In genomic region chr1:154433161-154433681, GRCh38 we compare ENCODE assay signal across 11 cellular contexts. TPM values are rescaled to one million over a fixed set of nuclear protein-coding genes. Genes with fewer than 3 reads are reported as not detected.
DNase-seq lines count a peak whose midpoint lies in the region; ATAC-seq and TF ChIP-seq lines count a peak whose summit lies in the region.
"Had no signal": no experiment of that assay in that cellular context is flagged by ENCODE, and none has a peak within 500 bp of the region (broad histone marks: within the 10 kb centered on the region; RNA-seq: fewer than 3 reads in every experiment).

No MANE protein-coding gene starts in this region.

- DNase-seq in CD4-positive, alpha-beta T cell = peak in 4 of 10 experiments; percentile 22 to 43 (median 32)
- peak; percentile 83 to 95 for DNase-seq in PC-9
- DNase-seq in colonic mucosa = no peak
- DNase-seq in psoas muscle = peak; percentile 49 to 74
- DNase-seq in dedifferentiated amniotic fluid mesenchymal stem cell (ENCODE audit: extremely low spot score) = no peak
- DNase-seq in RKO (ENCODE audit: low spot score) = no peak
- DNase-seq: NCI-H748 treated with DMSO at 0.1 percent for 48 hours, occipital lobe had no signal

- no peaks in the 10 kb centered on the region for H3K9me2 ChIP-seq in PC-9 (ENCODE audit: insufficient read depth)

- H3K36me3 Mint-ChIP-seq in CD4-positive, alpha-beta T cell (ENCODE audit: low read depth) = peaks cover 94% of the 10 kb centered on the region

- H3K27ac ChIP-seq in CD4-positive, alpha-beta T cell (ENCODE audit: low read depth, low read length) = peak overlapping the region; percentile 55
- H3K27ac ChIP-seq in PC-9 = peak overlapping the region; percentile 55
- H3K27ac ChIP-seq in colonic mucosa = peak overlapping the region; percentile 52
- peak overlapping the region; percentile 81 for H3K27ac ChIP-seq in psoas muscle

- peak; percentile 50 for ATAC-seq in CD4-positive, alpha-beta T cell (ENCODE audit: poor library complexity)
- ATAC-seq in psoas muscle = peak; percentile 46 to 60 (median 56)
- no peak for ATAC-seq in HG02571 (IDR thresholded peaks at IDR 0.05; ENCODE audit: unreplicated experiment)
- ATAC-seq in GM19463 (IDR thresholded peaks at IDR 0.05; ENCODE audit: unreplicated experiment) = no peak

- H2AFZ ChIP-seq in PC-9 = no peak overlapping the region

- peaks cover 41% of the 10 kb centered on the region for H3F3A ChIP-seq in PC-9 (ENCODE audit: insufficient read depth, low read depth)

- H3K4me1 ChIP-seq in PC-9 (replicated peaks; ENCODE audit: insufficient read depth) (peaks cover 27% of the 10 kb centered on the region), colonic mucosa (peaks cover 13% of the 10 kb centered on the region), psoas muscle (peaks cover 51% of the 10 kb centered on the region)

- peak overlapping the region; percentile 36 for H3K4me2 ChIP-seq in PC-9

- H3K9ac ChIP-seq in colonic mucosa (ENCODE audit: low read depth in 2 of 2, low read length in 2 of 2) = peak overlapping the region in 1 of 2 donors; percentile 1

- intact Hi-C loops in CD4-positive, alpha-beta T cell (cut with DNase I, micrococcal nuclease) = no loop called here
- intact Hi-C loops in PC-9 (cut with micrococcal nuclease; ENCODE audit: unreplicated experiment) = loop anchor here (1.0 to 10.0 kb wide), 3 partner anchors 15 to 78 kb away; partner anchors contain the start of gene IL6R
- intact Hi-C loops in colonic mucosa (cut with DNase I) = no loop called here
- intact Hi-C loops in psoas muscle (cut with DNase I) = no loop called here

- no peaks in the 10 kb centered on the region for H3K36me3 ChIP-seq in PC-9 (ENCODE audit: low read depth)
- no peaks in the 10 kb centered on the region for H3K36me3 ChIP-seq in colonic mucosa
- H3K36me3 ChIP-seq in psoas muscle (ENCODE audit: insufficient read depth in 1 of 2, low read depth in 1 of 2) = peaks cover 0 to 95% of the 10 kb centered on the region in 2 donors
- H3K36me3 ChIP-seq: thoracic aorta had no signal

- WGBS in psoas muscle, 3 donors = 75 to 89% (median 77%) methylated on average over 8 of the region's 8 CpGs

- CTCF ChIA-PET in CD4-positive, alpha-beta T cell (lab: Charles Lee) = interaction anchor here (0.6 kb wide), 1 partner anchor 57 kb away, joined by 3 read pairs; no protein-coding TSS in a partner anchor
- CTCF ChIA-PET in PC-9 (lab: Charles Lee) = interaction anchor here (0.5 kb wide), 1 partner anchor 359 kb away, joined by 3 read pairs; no protein-coding TSS in a partner anchor

- H3K4me1 Mint-ChIP-seq in CD4-positive, alpha-beta T cell (ENCODE audit: low read depth) = peaks cover 46% of the 10 kb centered on the region

- no peaks in the 10 kb centered on the region for H3K27me3 Mint-ChIP-seq in CD4-positive, alpha-beta T cell

- no peaks in the 10 kb centered on the region for H3K9me3 ChIP-seq in CD4-positive, alpha-beta T cell (ENCODE audit: control insufficient read depth, low read length)
- no peaks in the 10 kb centered on the region for H3K9me3 ChIP-seq in PC-9 (ENCODE audit: insufficient read depth, low read depth)
- no peaks in the 10 kb centered on the region for H3K9me3 ChIP-seq in colonic mucosa
- H3K9me3 ChIP-seq in psoas muscle = no peaks in the 10 kb centered on the region
- H3K9me3 ChIP-seq: thoracic aorta had no signal

- no peak overlapping the region for H3K4me3 Mint-ChIP-seq in CD4-positive, alpha-beta T cell

- H3K27ac Mint-ChIP-seq in CD4-positive, alpha-beta T cell = peak overlapping the region; percentile 75

- BruUV-seq in PC-9 (replicated peaks; lab: Mats Ljungman, UMichigan) = no TSS peak

- no peaks in the 10 kb centered on the region for H3K79me2 ChIP-seq in PC-9 (ENCODE audit: low read depth)

- no peak for TF ChIP-seq CTCF in CD4-positive, alpha-beta T cell (IDR thresholded peaks at IDR 0.05)
- TF ChIP-seq CTCF in PC-9 (conservative IDR thresholded peaks at IDR 0.05) (no peak), colonic mucosa (IDR thresholded peaks at IDR 0.05) (no peak), psoas muscle (IDR thresholded peaks at IDR 0.05) (no peak)

- H4K20me1 ChIP-seq in PC-9 (ENCODE audit: insufficient read depth) = no peaks in the 10 kb centered on the region

- POLR2A ChIA-PET in CD4-positive, alpha-beta T cell (lab: Charles Lee) = interaction anchor here (0.9 to 3.9 kb wide), 3 partner anchors 9 to 14 kb away, joined by 3 to 15 read pairs (median 4); no protein-coding TSS in a partner anchor
- POLR2A ChIA-PET in PC-9 (lab: Charles Lee; ENCODE audit: unreplicated experiment) = interaction anchor here (0.6 kb wide), 1 partner anchor 13 kb away, joined by 3 read pairs; no protein-coding TSS in a partner anchor

- H3K9me3 Mint-ChIP-seq in CD4-positive, alpha-beta T cell = no peaks in the 10 kb centered on the region

- no peak overlapping the region for H3K4me3 ChIP-seq in PC-9
- H3K4me3 ChIP-seq in colonic mucosa = no peak overlapping the region
- H3K4me3 ChIP-seq in psoas muscle = no peak overlapping the region

- H3K27me3 ChIP-seq in CD4-positive, alpha-beta T cell (ENCODE audit: control insufficient read depth, insufficient read depth, low read length) = no peaks in the 10 kb centered on the region
- H3K27me3 ChIP-seq in PC-9 (ENCODE audit: insufficient read depth, low read depth) (no peaks in the 10 kb centered on the region), colonic mucosa (no peaks in the 10 kb centered on the region), psoas muscle (ENCODE audit: insufficient read depth in 3 of 3, low read length in 2 of 3) (no peaks in the 10 kb centered on the region)

RNA-seq across cellular contexts. Expression of gene IL6R, which starts 28.1 kb away (rescaled TPM):
- 10 to 100 TPM; 31.7 to 35.0 TPM for total RNA-seq in CD4-positive, alpha-beta T cell
- total RNA-seq in PC-9 (2021) = 1.5 and 3.2 TPM in 2 replicates
- total RNA-seq in colonic mucosa = 10 to 100 TPM; 31.7 to 38.2 TPM
- total RNA-seq in psoas muscle = 100 to 1,000 TPM in 1 of 4 donors, 10 to 100 TPM in 3; 32.6 to 182 (median 80.9) TPM
- polyA plus RNA-seq in psoas muscle = 10 to 100 TPM; 41.7 to 97.7 (median 80.8) TPM

Comparison
In these comparisons a context has a peak if more than half of its experiments do, and no peak if none do; other contexts are left out.
1. ATAC-seq: peak in CD4-positive, alpha-beta T cell (single experiment) and psoas muscle (4 of 4); none in HG02571 (single experiment) and GM19463 (single experiment).
2. DNase-seq: peak in PC-9 (2 of 2) and psoas muscle (2 of 2); none in colonic mucosa (single experiment), dedifferentiated amniotic fluid mesenchymal stem cell (single experiment) and RKO (single experiment).
3. Peak in every context shown above with its lines, with median percentiles within 50 percentile points of each other: H3K27ac ChIP-seq.